33 cellular contexts compared by ENCODE assay signal in the genomic region with DNA sequence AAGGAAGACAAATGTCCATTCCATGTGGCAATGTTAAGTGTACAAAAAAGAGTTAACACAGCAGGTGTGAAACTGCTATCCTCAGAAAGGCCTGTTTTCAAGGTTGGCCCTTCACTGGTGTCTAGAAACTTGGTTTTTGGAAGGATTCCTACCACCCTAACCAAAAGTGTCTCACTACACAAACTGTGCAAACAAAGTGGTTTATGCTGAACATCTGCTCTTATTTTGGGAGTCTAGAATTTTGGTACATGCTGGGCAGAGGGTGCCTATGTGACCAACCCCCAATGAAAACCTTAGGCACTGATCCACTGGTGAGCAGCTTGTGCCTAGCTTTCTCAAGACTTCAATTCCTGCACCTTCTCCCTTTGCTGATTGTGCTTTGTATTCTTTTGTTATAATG.
"Had no signal": no experiment of that assay in that cellular context is flagged by ENCODE, and none has a peak within 500 bp of the region (broad histone marks: within the 10 kb centered on the region; RNA-seq: fewer than 3 reads in every experiment).

No MANE protein-coding gene starts in this region.

- H3K27ac Mint-ChIP-seq: activated CD4-positive, alpha-beta T cell treated with anti-CD3 and anti-CD28 coated beads for 36 hours; activated CD4-positive, alpha-beta T cell treated with anti-CD3 and anti-CD28 coated beads, Interleukin-2, amount 10 ng/mL, durations not matched to agents 7 days and 5 days; activated CD8-positive, alpha-beta T cell treated with anti-CD3 and anti-CD28 coated beads, Interleukin-2, amount 10 ng/mL, durations not matched to agents 7 days and 5 days; activated naive CD4-positive, alpha-beta T cell treated with anti-CD3 and anti-CD28 coated beads for 36 hours; activated naive CD4-positive, alpha-beta T cell treated with anti-CD3 and anti-CD28 coated beads, Interleukin-2, amount 50 U/mL, for 72 hours; activated T-helper 1 cell treated with anti-CD3 and anti-CD28 coated beads, Interleukin-12 subunit alpha, Interleukin-12 subunit beta, Interleukin-2, Interleukin-4 antibody, amounts not matched to agents 30 ng/mL and 10 ng/mL and 1 ng/mL, durations not matched to agents 14 hours and 24 hours and 36 hours; T-cell had no signal

- H3K4me1 ChIP-seq: adrenal gland, breast epithelium had no signal

- H3K9me3 ChIP-seq: adrenal gland, body of pancreas, breast epithelium had no signal

- H3K27ac ChIP-seq: adrenal gland, body of pancreas, breast epithelium, PC-9, RWPE1 had no signal

- H3K4me3 Mint-ChIP-seq: activated CD4-positive, alpha-beta T cell treated with anti-CD3 and anti-CD28 coated beads for 36 hours; activated CD4-positive, alpha-beta T cell treated with anti-CD3 and anti-CD28 coated beads, Interleukin-2, amount 10 ng/mL, durations not matched to agents 7 days and 5 days; activated CD8-positive, alpha-beta T cell treated with anti-CD3 and anti-CD28 coated beads, Interleukin-2, amount 10 ng/mL, durations not matched to agents 7 days and 5 days; activated naive CD4-positive, alpha-beta T cell treated with anti-CD3 and anti-CD28 coated beads for 36 hours; activated T-cell treated with anti-CD3 and anti-CD28 coated beads, Interleukin-2, amount 50 U/mL, for 4 hours; activated T-helper 1 cell treated with anti-CD3 and anti-CD28 coated beads, Interleukin-12 subunit alpha, Interleukin-12 subunit beta, Interleukin-2, Interleukin-4 antibody, amounts not matched to agents 30 ng/mL and 10 ng/mL and 1 ng/mL, durations not matched to agents 14 hours and 24 hours and 36 hours; T-cell had no signal

- DNase-seq: activated CD4-positive, alpha-beta T cell treated with anti-CD3 and anti-CD28 coated beads for 36 hours; activated CD4-positive, alpha-beta T cell treated with anti-CD3 and anti-CD28 coated beads, Interleukin-2, amount 10 ng/mL, durations not matched to agents 7 days and 5 days; activated CD4-positive, alpha-beta T cell treated with anti-CD3 and anti-CD28 coated beads, Interleukin-2, amount 50 U/mL, for 48 hours; activated CD8-positive, alpha-beta T cell treated with anti-CD3 and anti-CD28 coated beads, Interleukin-2, amount 10 ng/mL, durations not matched to agents 7 days and 5 days; activated gamma-delta T cell treated with Interleukin-2 at 50 U/mL for 16 hours; activated naive CD4-positive, alpha-beta T cell treated with anti-CD3 and anti-CD28 coated beads for 36 hours; activated T-cell treated with anti-CD3 and anti-CD28 coated beads for 4 hours; activated T-cell treated with anti-CD3 and anti-CD28 coated beads, Interleukin-2, amount 50 U/mL, for 4 hours; adrenal gland; body of pancreas; KG1; NCI-H1092 treated with DMSO at 0.1 percent for 48 hours; NCI-H1417; NCI-H146; NCI-H187 treated with DMSO at 0.1 percent for 48 hours; NCI-H2081; NCI-H2171 treated with DMSO at 0.1 percent for 48 hours; NCI-H226; NCI-H446 treated with DMSO at 0.1 percent for 48 hours; NCI-H524; PC-9; SIG-M5; T-cell had no signal

- H2AFZ ChIP-seq: PC-9 had no signal

- ATAC-seq: activated CD4-positive, alpha-beta T cell treated with anti-CD3 and anti-CD28 coated beads for 36 hours; activated CD4-positive, CD25-positive, alpha-beta regulatory T cell treated with anti-CD3 and anti-CD28 coated beads, Interleukin-2, amount 50 U/mL, for 24 hours; activated CD8-positive, alpha-beta T cell treated with anti-CD3 and anti-CD28 coated beads, Interleukin-2, amount 10 ng/mL, durations not matched to agents 7 days and 5 days; activated T-cell treated with anti-CD3 and anti-CD28 coated beads, Interleukin-2, amount 50 U/mL, for 4 hours; body of pancreas; Right ventricle myocardium inferior; SK-N-SH treated with all-trans-retinoic acid at 6 μM for 48 hours; T-cell had no signal

- H3K27me3 ChIP-seq: adrenal gland, body of pancreas, breast epithelium had no signal

- H3K4me3 ChIP-seq: adrenal gland, body of pancreas, breast epithelium, PC-9 had no signal

- H3K27me3 Mint-ChIP-seq: activated CD4-positive, alpha-beta T cell treated with anti-CD3 and anti-CD28 coated beads for 36 hours; activated CD4-positive, alpha-beta T cell treated with anti-CD3 and anti-CD28 coated beads, Interleukin-2, amount 10 ng/mL, durations not matched to agents 7 days and 5 days; T-cell had no signal

- H3K9me3 Mint-ChIP-seq: activated CD4-positive, alpha-beta T cell treated with anti-CD3 and anti-CD28 coated beads, Interleukin-2, amount 10 ng/mL, durations not matched to agents 7 days and 5 days; activated naive CD4-positive, alpha-beta T cell treated with anti-CD3 and anti-CD28 coated beads for 36 hours; activated naive CD4-positive, alpha-beta T cell treated with anti-CD3 and anti-CD28 coated beads, Interleukin-2, amount 50 U/mL, for 72 hours; activated T-cell treated with anti-CD3 and anti-CD28 coated beads, Interleukin-2, amount 50 U/mL, for 4 hours; activated T-helper 1 cell treated with anti-CD3 and anti-CD28 coated beads, Interleukin-12 subunit alpha, Interleukin-12 subunit beta, Interleukin-2, Interleukin-4 antibody, amounts not matched to agents 30 ng/mL and 10 ng/mL and 1 ng/mL, durations not matched to agents 14 hours and 24 hours and 36 hours; T-cell had no signal

- H3K4me2 ChIP-seq: PC-9 had no signal

- FAIRE-seq: astrocyte, RCC 7860, TTC549 had no signal
